ENCODE assay signal across 8 cellular contexts in the genomic region with DNA sequence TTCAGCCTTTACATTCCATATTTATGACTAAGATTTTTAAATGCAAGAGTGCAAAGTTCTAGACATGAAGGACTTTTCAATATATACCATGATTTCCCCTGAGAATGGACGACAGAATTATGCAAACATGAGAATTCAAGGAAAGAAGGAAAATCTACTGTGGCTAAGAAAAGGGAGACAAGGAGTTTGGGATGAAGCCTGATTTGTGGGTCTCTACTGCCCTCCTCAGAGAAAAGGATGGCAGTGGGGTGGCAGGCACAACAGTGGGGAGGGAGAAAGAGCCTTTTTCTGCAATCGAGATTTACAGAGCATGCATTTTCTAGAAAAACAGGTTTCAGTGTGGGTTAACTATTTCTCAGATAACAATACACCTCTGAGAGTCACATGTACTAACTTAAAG.
A peak's percentile ranks its signal among the peaks of the same experiment; 100 is the strongest.
DNase-seq lines count a peak whose midpoint lies in the region; ATAC-seq and TF ChIP-seq lines count a peak whose summit lies in the region.

No MANE protein-coding gene starts in this region.

- CTCF ChIA-PET in activated CD8-positive, alpha-beta T cell treated with anti-CD3 and anti-CD28 coated beads, Interleukin-2, amount 10 ng/mL, durations not matched to agents 7 days and 5 days (lab: Charles Lee): no interaction called here

- ATAC-seq in foreskin keratinocyte: peak; percentile 32
- ATAC-seq in activated CD8-positive, alpha-beta T cell treated with anti-CD3 and anti-CD28 coated beads, Interleukin-2, amount 10 ng/mL, durations not matched to agents 7 days and 5 days: no peak
- ATAC-seq in GM18517 (IDR thresholded peaks at IDR 0.05; ENCODE audit: unreplicated experiment): no peak
- ATAC-seq in GM19351 (IDR thresholded peaks at IDR 0.05; ENCODE audit: unreplicated experiment): no peak
- no peak for ATAC-seq in HG02642 (IDR thresholded peaks at IDR 0.05; ENCODE audit: poor library complexity, unreplicated experiment)

- no peaks in the 10 kb centered on the region for H3K9me2 ChIP-seq in OCI-LY1 (ENCODE audit: low read depth, low read length)

- no peak overlapping the region for H3K4me3 Mint-ChIP-seq in activated CD8-positive, alpha-beta T cell treated with anti-CD3 and anti-CD28 coated beads, Interleukin-2, amount 10 ng/mL, durations not matched to agents 7 days and 5 days

- no peaks in the 10 kb centered on the region for H3F3A ChIP-seq in OCI-LY1 (ENCODE audit: insufficient read depth, low read length)

- no peaks in the 10 kb centered on the region for H3K27me3 ChIP-seq in OCI-LY1 (ENCODE audit: insufficient read depth, low read length)
- no peaks in the 10 kb centered on the region for H3K27me3 ChIP-seq in foreskin keratinocyte

- DNase-seq in HuH-7 (ENCODE audit: low spot score): peak; percentile 36
- peak in 1 of 2 donors; percentile 7 for DNase-seq in foreskin keratinocyte
- no peak for DNase-seq in retinal pigment epithelial cell (ENCODE audit: low read depth)
- DNase-seq in activated CD8-positive, alpha-beta T cell treated with anti-CD3 and anti-CD28 coated beads, Interleukin-2, amount 10 ng/mL, durations not matched to agents 7 days and 5 days: no peak

- TF ChIP-seq CTCF in OCI-LY1 (IDR thresholded peaks at IDR 0.05; ENCODE audit: low read length) (0 out of 2 replicates have a peak, but pooled peaks have one; percentile 14), foreskin keratinocyte (conservative IDR thresholded peaks at IDR 0.05) (peak; percentile 50), retinal pigment epithelial cell (conservative IDR thresholded peaks at IDR 0.05; ENCODE audit: low read depth, low read length) (peak; percentile 70)

- H3K79me2 ChIP-seq in OCI-LY1 (ENCODE audit: insufficient read depth, low read length): no peaks in the 10 kb centered on the region

- no peak overlapping the region for H3K27ac Mint-ChIP-seq in activated CD8-positive, alpha-beta T cell treated with anti-CD3 and anti-CD28 coated beads, Interleukin-2, amount 10 ng/mL, durations not matched to agents 7 days and 5 days

- H3K9me3 Mint-ChIP-seq in activated CD8-positive, alpha-beta T cell treated with anti-CD3 and anti-CD28 coated beads, Interleukin-2, amount 10 ng/mL, durations not matched to agents 7 days and 5 days (ENCODE audit: insufficient read depth): no peaks in the 10 kb centered on the region

- H4K20me1 ChIP-seq in OCI-LY1 (ENCODE audit: insufficient read depth, low read length): no peaks in the 10 kb centered on the region

- H2AFZ ChIP-seq in OCI-LY1 (ENCODE audit: low read length): no peak overlapping the region

- no peak overlapping the region for H3K4me3 ChIP-seq in OCI-LY1 (ENCODE audit: low read depth, low read length, poor library complexity, severe bottlenecking)
- no peak overlapping the region for H3K4me3 ChIP-seq in retinal pigment epithelial cell (ENCODE audit: low read length)

- H3K4me1 ChIP-seq in OCI-LY1 (ENCODE audit: insufficient read depth, low read length, severe bottlenecking) (no peaks in the 10 kb centered on the region), foreskin keratinocyte (no peaks in the 10 kb centered on the region)

- H3K9me3 ChIP-seq in OCI-LY1 (ENCODE audit: low read length): no peaks in the 10 kb centered on the region

- H3K27ac ChIP-seq in OCI-LY1 (ENCODE audit: low read depth, low read length, poor library complexity, severe bottlenecking) (no peak overlapping the region), foreskin keratinocyte (no peak overlapping the region)

- no peak overlapping the region for H3K4me2 ChIP-seq in OCI-LY1 (ENCODE audit: low read length)

- no peaks in the 10 kb centered on the region for H3K27me3 Mint-ChIP-seq in activated CD8-positive, alpha-beta T cell treated with anti-CD3 and anti-CD28 coated beads, Interleukin-2, amount 10 ng/mL, durations not matched to agents 7 days and 5 days (ENCODE audit: low read depth)

- H3K36me3 Mint-ChIP-seq in activated CD8-positive, alpha-beta T cell treated with anti-CD3 and anti-CD28 coated beads, Interleukin-2, amount 10 ng/mL, durations not matched to agents 7 days and 5 days (ENCODE audit: low read depth): no peaks in the 10 kb centered on the region

- H3K36me3 ChIP-seq in OCI-LY1 (ENCODE audit: insufficient read depth, low read length): no peaks in the 10 kb centered on the region

- POLR2A ChIA-PET in activated CD8-positive, alpha-beta T cell treated with anti-CD3 and anti-CD28 coated beads, Interleukin-2, amount 10 ng/mL, durations not matched to agents 7 days and 5 days (lab: Charles Lee): no interaction called here

- H3K4me1 Mint-ChIP-seq in activated CD8-positive, alpha-beta T cell treated with anti-CD3 and anti-CD28 coated beads, Interleukin-2, amount 10 ng/mL, durations not matched to agents 7 days and 5 days (ENCODE audit: low read depth): no peaks in the 10 kb centered on the region

- H3K9ac ChIP-seq in OCI-LY1 (ENCODE audit: low read length): no peak overlapping the region

Comparison
In these comparisons a context has a peak if more than half of its experiments do, and no peak if none do; other contexts are left out.
1. CTCF ChIP-seq: peak in every context shown above with its lines; median percentile 70 in retinal pigment epithelial cell; 50 in foreskin keratinocyte; 14 in OCI-LY1.